In the genomic region with DNA sequence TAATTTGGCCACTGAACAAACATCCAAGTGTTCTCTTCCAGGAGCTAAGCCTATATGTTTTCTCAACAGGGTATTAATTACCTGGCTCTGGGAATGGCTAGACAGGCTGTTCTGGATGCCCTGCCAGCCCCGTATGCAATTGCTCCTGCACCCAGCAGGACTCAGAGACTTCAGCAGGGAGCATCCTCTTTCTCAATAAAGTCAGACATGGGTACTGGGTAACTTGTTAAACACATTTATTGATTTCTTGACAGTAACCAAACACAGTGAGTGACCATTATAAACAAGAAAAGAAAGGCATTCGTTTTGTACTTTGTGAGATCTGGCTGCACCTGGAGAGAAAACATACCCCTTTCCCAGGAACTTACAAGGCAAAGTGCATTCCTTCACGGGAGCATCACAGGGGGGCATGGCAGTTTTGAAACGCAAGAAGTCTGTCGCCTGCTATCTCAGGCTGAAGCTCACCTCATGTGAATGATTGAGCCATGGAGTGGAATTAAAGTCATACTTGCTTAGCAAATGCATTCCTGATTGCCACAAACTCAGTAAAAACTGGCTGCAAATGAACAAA, we compare ENCODE assay signal across 1 cellular context.
TF ChIP-seq lines count a peak whose summit lies in the region.

No MANE protein-coding gene starts in this region.

TF ChIP-seq in HepG2, 621 proteins besides CTCF, POLR2A, EP300 and RAD21 (continued from another document and continues in another):
- TF ChIP-seq, protein P1, sequence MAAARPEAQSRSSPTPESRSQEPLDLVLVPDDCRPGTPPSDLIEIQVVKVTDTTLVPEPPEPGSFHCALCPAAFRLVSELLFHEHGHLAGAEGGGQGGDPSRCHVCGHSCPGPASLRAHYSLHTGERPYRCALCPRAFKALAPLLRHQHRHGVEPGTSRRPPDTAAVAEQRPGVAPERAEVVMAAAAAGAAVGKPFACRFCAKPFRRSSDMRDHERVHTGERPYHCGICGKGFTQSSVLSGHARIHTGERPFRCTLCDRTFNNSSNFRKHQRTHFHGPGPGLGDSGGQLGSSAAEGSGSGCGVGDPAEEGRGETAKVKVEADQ (CRISPR knock-in tag; IDR thresholded peaks at IDR 0.05; ENCODE audit: borderline replicate concordance) = 0 out of 2 replicates have a peak, but pooled peaks have one; percentile 34
- TF ChIP-seq ZNF629 (CRISPR knock-in tag; conservative IDR thresholded peaks at IDR 0.05) (peak; percentile 78), FOXP1 (IDR thresholded peaks at IDR 0.05) (no peak), FOXP1 (CRISPR knock-in tag; IDR thresholded peaks at IDR 0.05) (peak; percentile 75; the same call in 1 of the 2 replicates), SNAI1 (CRISPR knock-in tag; IDR thresholded peaks at IDR 0.05; ENCODE audit: borderline replicate concordance) (no peak), ZNF333 (CRISPR knock-in tag; IDR thresholded peaks at IDR 0.05; ENCODE audit: borderline replicate concordance) (no peak), ZBTB42 (CRISPR knock-in tag; IDR thresholded peaks at IDR 0.05) (no peak), ONECUT2 (CRISPR knock-in tag; IDR thresholded peaks at IDR 0.05) (peak; percentile 84), BCL6 (CRISPR knock-in tag; IDR thresholded peaks at IDR 0.05) (0 out of 2 replicates have a peak, but pooled peaks have one; percentile 7), ZNF670 (CRISPR knock-in tag; IDR thresholded peaks at IDR 0.05; ENCODE audit: borderline replicate concordance) (peak; percentile 53; the same call in 1 of the 2 replicates), JARID2 (CRISPR knock-in tag; IDR thresholded peaks at IDR 0.05; ENCODE audit: insufficient replicate concordance) (no peak), CEBPG (CRISPR knock-in tag; IDR thresholded peaks at IDR 0.05) (0 out of 2 replicates have a peak, but pooled peaks have one; percentile 11), KAT2B (IDR thresholded peaks at IDR 0.05; ENCODE audit: borderline replicate concordance, low read depth, low read length) (peak; percentile 39; the same call in 1 of the 2 replicates), ZNF3 (CRISPR knock-in tag; IDR thresholded peaks at IDR 0.05) (no peak), PTBP1 (IDR thresholded peaks at IDR 0.05; ENCODE audit: low read depth, low read length, poor library complexity, severe bottlenecking) (no peak), HNF4A (CRISPR knock-in tag; IDR thresholded peaks at IDR 0.05) (peak; percentile 46; the same call in 1 of the 2 replicates), MIXL1 (CRISPR knock-in tag; IDR thresholded peaks at IDR 0.05) (0 out of 2 replicates have a peak, but pooled peaks have one; percentile 30), ZNF570 (CRISPR knock-in tag; IDR thresholded peaks at IDR 0.05; ENCODE audit: borderline replicate concordance) (no peak), SALL1 (CRISPR knock-in tag; IDR thresholded peaks at IDR 0.05) (0 out of 2 replicates have a peak, but pooled peaks have one; percentile 24), HNRNPL (IDR thresholded peaks at IDR 0.05; ENCODE audit: low read depth, low read length) (no peak), TBX2 (CRISPR knock-in tag; IDR thresholded peaks at IDR 0.05; ENCODE audit: borderline replicate concordance) (0 out of 2 replicates have a peak, but pooled peaks have one; percentile 17)
- TF ChIP-seq, protein P2, sequence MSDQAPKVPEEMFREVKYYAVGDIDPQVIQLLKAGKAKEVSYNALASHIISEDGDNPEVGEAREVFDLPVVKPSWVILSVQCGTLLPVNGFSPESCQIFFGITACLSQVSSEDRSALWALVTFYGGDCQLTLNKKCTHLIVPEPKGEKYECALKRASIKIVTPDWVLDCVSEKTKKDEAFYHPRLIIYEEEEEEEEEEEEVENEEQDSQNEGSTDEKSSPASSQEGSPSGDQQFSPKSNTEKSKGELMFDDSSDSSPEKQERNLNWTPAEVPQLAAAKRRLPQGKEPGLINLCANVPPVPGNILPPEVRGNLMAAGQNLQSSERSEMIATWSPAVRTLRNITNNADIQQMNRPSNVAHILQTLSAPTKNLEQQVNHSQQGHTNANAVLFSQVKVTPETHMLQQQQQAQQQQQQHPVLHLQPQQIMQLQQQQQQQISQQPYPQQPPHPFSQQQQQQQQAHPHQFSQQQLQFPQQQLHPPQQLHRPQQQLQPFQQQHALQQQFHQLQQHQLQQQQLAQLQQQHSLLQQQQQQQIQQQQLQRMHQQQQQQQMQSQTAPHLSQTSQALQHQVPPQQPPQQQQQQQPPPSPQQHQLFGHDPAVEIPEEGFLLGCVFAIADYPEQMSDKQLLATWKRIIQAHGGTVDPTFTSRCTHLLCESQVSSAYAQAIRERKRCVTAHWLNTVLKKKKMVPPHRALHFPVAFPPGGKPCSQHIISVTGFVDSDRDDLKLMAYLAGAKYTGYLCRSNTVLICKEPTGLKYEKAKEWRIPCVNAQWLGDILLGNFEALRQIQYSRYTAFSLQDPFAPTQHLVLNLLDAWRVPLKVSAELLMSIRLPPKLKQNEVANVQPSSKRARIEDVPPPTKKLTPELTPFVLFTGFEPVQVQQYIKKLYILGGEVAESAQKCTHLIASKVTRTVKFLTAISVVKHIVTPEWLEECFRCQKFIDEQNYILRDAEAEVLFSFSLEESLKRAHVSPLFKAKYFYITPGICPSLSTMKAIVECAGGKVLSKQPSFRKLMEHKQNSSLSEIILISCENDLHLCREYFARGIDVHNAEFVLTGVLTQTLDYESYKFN (CRISPR knock-in tag; conservative IDR thresholded peaks at IDR 0.05) = peak; percentile 70
- TF ChIP-seq, protein P3, sequence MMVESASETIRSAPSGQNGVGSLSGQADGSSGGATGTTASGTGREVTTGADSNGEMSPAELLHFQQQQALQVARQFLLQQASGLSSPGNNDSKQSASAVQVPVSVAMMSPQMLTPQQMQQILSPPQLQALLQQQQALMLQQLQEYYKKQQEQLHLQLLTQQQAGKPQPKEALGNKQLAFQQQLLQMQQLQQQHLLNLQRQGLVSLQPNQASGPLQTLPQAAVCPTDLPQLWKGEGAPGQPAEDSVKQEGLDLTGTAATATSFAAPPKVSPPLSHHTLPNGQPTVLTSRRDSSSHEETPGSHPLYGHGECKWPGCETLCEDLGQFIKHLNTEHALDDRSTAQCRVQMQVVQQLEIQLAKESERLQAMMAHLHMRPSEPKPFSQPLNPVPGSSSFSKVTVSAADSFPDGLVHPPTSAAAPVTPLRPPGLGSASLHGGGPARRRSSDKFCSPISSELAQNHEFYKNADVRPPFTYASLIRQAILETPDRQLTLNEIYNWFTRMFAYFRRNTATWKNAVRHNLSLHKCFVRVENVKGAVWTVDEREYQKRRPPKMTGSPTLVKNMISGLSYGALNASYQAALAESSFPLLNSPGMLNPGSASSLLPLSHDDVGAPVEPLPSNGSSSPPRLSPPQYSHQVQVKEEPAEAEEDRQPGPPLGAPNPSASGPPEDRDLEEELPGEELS (CRISPR knock-in tag; IDR thresholded peaks at IDR 0.05) = peak; percentile 40; the same call in 1 of the 2 replicates
- TF ChIP-seq, protein P4, sequence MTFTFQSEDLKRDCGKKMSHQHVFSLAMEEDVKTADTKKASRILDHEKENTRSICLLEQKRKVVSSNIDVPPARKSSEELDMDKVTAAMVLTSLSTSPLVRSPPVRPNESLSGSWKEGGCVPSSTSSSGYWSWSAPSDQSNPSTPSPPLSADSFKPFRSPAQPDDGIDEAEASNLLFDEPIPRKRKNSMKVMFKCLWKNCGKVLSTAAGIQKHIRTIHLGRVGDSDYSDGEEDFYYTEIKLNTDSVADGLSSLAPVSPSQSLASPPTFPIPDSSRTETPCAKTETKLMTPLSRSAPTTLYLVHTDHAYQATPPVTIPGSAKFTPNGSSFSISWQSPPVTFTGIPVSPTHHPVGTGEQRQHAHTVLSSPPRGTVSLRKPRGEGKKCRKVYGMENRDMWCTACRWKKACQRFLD (CRISPR knock-in tag; IDR thresholded peaks at IDR 0.05; ENCODE audit: borderline replicate concordance) = no peak
- TF ChIP-seq, protein P5, sequence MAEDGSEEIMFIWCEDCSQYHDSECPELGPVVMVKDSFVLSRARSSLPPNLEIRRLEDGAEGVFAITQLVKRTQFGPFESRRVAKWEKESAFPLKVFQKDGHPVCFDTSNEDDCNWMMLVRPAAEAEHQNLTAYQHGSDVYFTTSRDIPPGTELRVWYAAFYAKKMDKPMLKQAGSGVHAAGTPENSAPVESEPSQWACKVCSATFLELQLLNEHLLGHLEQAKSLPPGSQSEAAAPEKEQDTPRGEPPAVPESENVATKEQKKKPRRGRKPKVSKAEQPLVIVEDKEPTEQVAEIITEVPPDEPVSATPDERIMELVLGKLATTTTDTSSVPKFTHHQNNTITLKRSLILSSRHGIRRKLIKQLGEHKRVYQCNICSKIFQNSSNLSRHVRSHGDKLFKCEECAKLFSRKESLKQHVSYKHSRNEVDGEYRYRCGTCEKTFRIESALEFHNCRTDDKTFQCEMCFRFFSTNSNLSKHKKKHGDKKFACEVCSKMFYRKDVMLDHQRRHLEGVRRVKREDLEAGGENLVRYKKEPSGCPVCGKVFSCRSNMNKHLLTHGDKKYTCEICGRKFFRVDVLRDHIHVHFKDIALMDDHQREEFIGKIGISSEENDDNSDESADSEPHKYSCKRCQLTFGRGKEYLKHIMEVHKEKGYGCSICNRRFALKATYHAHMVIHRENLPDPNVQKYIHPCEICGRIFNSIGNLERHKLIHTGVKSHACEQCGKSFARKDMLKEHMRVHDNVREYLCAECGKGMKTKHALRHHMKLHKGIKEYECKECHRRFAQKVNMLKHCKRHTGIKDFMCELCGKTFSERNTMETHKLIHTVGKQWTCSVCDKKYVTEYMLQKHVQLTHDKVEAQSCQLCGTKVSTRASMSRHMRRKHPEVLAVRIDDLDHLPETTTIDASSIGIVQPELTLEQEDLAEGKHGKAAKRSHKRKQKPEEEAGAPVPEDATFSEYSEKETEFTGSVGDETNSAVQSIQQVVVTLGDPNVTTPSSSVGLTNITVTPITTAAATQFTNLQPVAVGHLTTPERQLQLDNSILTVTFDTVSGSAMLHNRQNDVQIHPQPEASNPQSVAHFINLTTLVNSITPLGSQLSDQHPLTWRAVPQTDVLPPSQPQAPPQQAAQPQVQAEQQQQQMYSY (CRISPR knock-in tag; IDR thresholded peaks at IDR 0.05) = no peak
- TF ChIP-seq, protein P6, sequence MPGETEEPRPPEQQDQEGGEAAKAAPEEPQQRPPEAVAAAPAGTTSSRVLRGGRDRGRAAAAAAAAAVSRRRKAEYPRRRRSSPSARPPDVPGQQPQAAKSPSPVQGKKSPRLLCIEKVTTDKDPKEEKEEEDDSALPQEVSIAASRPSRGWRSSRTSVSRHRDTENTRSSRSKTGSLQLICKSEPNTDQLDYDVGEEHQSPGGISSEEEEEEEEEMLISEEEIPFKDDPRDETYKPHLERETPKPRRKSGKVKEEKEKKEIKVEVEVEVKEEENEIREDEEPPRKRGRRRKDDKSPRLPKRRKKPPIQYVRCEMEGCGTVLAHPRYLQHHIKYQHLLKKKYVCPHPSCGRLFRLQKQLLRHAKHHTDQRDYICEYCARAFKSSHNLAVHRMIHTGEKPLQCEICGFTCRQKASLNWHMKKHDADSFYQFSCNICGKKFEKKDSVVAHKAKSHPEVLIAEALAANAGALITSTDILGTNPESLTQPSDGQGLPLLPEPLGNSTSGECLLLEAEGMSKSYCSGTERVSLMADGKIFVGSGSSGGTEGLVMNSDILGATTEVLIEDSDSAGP (CRISPR knock-in tag; IDR thresholded peaks at IDR 0.05; ENCODE audit: borderline replicate concordance) = no peak
- TF ChIP-seq, protein P7, sequence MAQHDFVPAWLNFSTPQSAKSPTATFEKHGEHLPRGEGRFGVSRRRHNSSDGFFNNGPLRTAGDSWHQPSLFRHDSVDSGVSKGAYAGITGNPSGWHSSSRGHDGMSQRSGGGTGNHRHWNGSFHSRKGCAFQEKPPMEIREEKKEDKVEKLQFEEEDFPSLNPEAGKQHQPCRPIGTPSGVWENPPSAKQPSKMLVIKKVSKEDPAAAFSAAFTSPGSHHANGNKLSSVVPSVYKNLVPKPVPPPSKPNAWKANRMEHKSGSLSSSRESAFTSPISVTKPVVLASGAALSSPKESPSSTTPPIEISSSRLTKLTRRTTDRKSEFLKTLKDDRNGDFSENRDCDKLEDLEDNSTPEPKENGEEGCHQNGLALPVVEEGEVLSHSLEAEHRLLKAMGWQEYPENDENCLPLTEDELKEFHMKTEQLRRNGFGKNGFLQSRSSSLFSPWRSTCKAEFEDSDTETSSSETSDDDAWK (CRISPR knock-in tag; IDR thresholded peaks at IDR 0.05) = no peak
- TF ChIP-seq, protein P8, sequence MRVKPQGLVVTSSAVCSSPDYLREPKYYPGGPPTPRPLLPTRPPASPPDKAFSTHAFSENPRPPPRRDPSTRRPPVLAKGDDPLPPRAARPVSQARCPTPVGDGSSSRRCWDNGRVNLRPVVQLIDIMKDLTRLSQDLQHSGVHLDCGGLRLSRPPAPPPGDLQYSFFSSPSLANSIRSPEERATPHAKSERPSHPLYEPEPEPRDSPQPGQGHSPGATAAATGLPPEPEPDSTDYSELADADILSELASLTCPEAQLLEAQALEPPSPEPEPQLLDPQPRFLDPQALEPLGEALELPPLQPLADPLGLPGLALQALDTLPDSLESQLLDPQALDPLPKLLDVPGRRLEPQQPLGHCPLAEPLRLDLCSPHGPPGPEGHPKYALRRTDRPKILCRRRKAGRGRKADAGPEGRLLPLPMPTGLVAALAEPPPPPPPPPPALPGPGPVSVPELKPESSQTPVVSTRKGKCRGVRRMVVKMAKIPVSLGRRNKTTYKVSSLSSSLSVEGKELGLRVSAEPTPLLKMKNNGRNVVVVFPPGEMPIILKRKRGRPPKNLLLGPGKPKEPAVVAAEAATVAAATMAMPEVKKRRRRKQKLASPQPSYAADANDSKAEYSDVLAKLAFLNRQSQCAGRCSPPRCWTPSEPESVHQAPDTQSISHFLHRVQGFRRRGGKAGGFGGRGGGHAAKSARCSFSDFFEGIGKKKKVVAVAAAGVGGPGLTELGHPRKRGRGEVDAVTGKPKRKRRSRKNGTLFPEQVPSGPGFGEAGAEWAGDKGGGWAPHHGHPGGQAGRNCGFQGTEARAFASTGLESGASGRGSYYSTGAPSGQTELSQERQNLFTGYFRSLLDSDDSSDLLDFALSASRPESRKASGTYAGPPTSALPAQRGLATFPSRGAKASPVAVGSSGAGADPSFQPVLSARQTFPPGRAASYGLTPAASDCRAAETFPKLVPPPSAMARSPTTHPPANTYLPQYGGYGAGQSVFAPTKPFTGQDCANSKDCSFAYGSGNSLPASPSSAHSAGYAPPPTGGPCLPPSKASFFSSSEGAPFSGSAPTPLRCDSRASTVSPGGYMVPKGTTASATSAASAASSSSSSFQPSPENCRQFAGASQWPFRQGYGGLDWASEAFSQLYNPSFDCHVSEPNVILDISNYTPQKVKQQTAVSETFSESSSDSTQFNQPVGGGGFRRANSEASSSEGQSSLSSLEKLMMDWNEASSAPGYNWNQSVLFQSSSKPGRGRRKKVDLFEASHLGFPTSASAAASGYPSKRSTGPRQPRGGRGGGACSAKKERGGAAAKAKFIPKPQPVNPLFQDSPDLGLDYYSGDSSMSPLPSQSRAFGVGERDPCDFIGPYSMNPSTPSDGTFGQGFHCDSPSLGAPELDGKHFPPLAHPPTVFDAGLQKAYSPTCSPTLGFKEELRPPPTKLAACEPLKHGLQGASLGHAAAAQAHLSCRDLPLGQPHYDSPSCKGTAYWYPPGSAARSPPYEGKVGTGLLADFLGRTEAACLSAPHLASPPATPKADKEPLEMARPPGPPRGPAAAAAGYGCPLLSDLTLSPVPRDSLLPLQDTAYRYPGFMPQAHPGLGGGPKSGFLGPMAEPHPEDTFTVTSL (CRISPR knock-in tag; IDR thresholded peaks at IDR 0.05; ENCODE audit: borderline replicate concordance) = peak; percentile 79; the same call in 1 of the 2 replicates
